In the genomic region with DNA sequence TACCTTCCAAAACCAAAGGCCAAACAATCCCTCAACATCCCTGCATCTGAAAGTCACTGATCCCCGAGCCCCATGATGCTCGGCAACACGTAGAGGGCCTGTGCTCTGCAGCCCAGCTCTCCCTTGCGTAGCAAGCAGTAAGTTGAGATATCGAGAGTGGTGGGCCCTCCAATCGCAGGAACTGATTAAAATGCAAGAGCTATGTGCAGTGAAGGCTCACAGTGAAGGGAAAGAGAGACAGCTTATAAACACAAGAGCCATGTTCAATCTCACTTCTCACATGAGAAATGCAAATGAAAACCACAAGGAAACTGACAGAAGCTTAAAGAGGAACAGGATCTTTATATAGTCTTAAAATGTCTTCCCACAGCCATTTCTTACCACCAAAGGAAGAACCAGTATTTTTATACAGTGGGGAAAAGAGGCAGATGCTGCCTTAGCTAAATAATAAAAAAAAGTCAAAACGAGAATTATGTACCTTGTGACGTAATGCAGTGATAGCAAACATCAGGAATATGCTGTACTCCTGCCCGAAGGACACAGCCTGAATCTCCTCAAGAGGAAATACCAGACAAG, we compare ENCODE assay signal across 12 cellular contexts. TPM values are rescaled to one million over a fixed set of nuclear protein-coding genes. Genes with fewer than 3 reads are reported as not detected.
A peak's percentile ranks its signal among the peaks of the same experiment; 100 is the strongest.
DNase-seq lines count a peak whose midpoint lies in the region; ATAC-seq and TF ChIP-seq lines count a peak whose summit lies in the region.
"Had no signal": no experiment of that assay in that cellular context is flagged by ENCODE, and none has a peak within 500 bp of the region (broad histone marks: within the 10 kb centered on the region; RNA-seq: fewer than 3 reads in every experiment).

No MANE protein-coding gene starts in this region.

- no peak overlapping the region for H3K27ac ChIP-seq in CD4-positive, alpha-beta T cell (ENCODE audit: low read depth, low read length)
- H3K27ac ChIP-seq: cardiac muscle cell had no signal

- H3K36me3 Mint-ChIP-seq in CD4-positive, alpha-beta T cell (ENCODE audit: low read depth) = peaks cover 55% of the 10 kb centered on the region
- H3K36me3 Mint-ChIP-seq in activated CD4-positive, alpha-beta memory T cell treated with anti-CD3 and anti-CD28 coated beads, Interleukin-2, amount 10 ng/mL, durations not matched to agents 7 days and 5 days (ENCODE audit: low read depth) = peaks cover 57% of the 10 kb centered on the region
- H3K36me3 Mint-ChIP-seq in HFFc6 (ENCODE audit: low read depth) = peaks cover 11% of the 10 kb centered on the region

- H3K9me3 Mint-ChIP-seq in CD4-positive, alpha-beta T cell = no peaks in the 10 kb centered on the region
- H3K9me3 Mint-ChIP-seq in activated CD4-positive, alpha-beta memory T cell treated with anti-CD3 and anti-CD28 coated beads, Interleukin-2, amount 10 ng/mL, durations not matched to agents 7 days and 5 days = no peaks in the 10 kb centered on the region
- H3K9me3 Mint-ChIP-seq in HFFc6 = no peaks in the 10 kb centered on the region

- no peaks in the 10 kb centered on the region for H3K27me3 ChIP-seq in CD4-positive, alpha-beta T cell (ENCODE audit: control insufficient read depth, insufficient read depth, low read length)
- H3K27me3 ChIP-seq: cardiac muscle cell had no signal

- peak overlapping the region; percentile 63 for H3K27ac Mint-ChIP-seq in CD4-positive, alpha-beta T cell
- peak overlapping the region; percentile 28 for H3K27ac Mint-ChIP-seq in activated CD4-positive, alpha-beta memory T cell treated with anti-CD3 and anti-CD28 coated beads, Interleukin-2, amount 10 ng/mL, durations not matched to agents 7 days and 5 days
- no peak overlapping the region for H3K27ac Mint-ChIP-seq in HFFc6

- peaks cover 19% of the 10 kb centered on the region for H3K4me1 Mint-ChIP-seq in CD4-positive, alpha-beta T cell (ENCODE audit: low read depth)
- peaks cover 27% of the 10 kb centered on the region for H3K4me1 Mint-ChIP-seq in activated CD4-positive, alpha-beta memory T cell treated with anti-CD3 and anti-CD28 coated beads, Interleukin-2, amount 10 ng/mL, durations not matched to agents 7 days and 5 days
- H3K4me1 Mint-ChIP-seq in HFFc6 (ENCODE audit: low read depth) = no peaks in the 10 kb centered on the region

- intact Hi-C loops in CD4-positive, alpha-beta T cell (cut with DNase I, micrococcal nuclease) = no loop called here
- intact Hi-C loops in lower leg skin (cut with DNase I; ENCODE audit: low total_unique reads) = no loop called here

- no peak for ATAC-seq in CD4-positive, alpha-beta T cell (ENCODE audit: poor library complexity)
- ATAC-seq in GM19372 (IDR thresholded peaks at IDR 0.05; ENCODE audit: low read depth, unreplicated experiment) (peak; percentile 69), HG03175 (IDR thresholded peaks at IDR 0.05; ENCODE audit: unreplicated experiment) (peak; percentile 79)
- ATAC-seq: Panc1 had no signal

- no peaks in the 10 kb centered on the region for H3K9me3 ChIP-seq in CD4-positive, alpha-beta T cell (ENCODE audit: control insufficient read depth, low read length)

- no peak for TF ChIP-seq CTCF in CD4-positive, alpha-beta T cell (IDR thresholded peaks at IDR 0.05)
- TF ChIP-seq CTCF in HFFc6 (IDR thresholded peaks at IDR 0.05) (no peak), lower leg skin (IDR thresholded peaks at IDR 0.05) (no peak)

- no peaks in the 10 kb centered on the region for H3K27me3 Mint-ChIP-seq in CD4-positive, alpha-beta T cell
- no peaks in the 10 kb centered on the region for H3K27me3 Mint-ChIP-seq in activated CD4-positive, alpha-beta memory T cell treated with anti-CD3 and anti-CD28 coated beads, Interleukin-2, amount 10 ng/mL, durations not matched to agents 7 days and 5 days
- no peaks in the 10 kb centered on the region for H3K27me3 Mint-ChIP-seq in HFFc6 (ENCODE audit: insufficient read depth)

- CTCF ChIA-PET in CD4-positive, alpha-beta T cell (lab: Charles Lee) = no interaction called here
- CTCF ChIA-PET in activated CD4-positive, alpha-beta memory T cell treated with anti-CD3 and anti-CD28 coated beads, Interleukin-2, amount 10 ng/mL, durations not matched to agents 7 days and 5 days (lab: Charles Lee) = no interaction called here

- DNase-seq in CD4-positive, alpha-beta T cell = no peak
- no peak for DNase-seq in activated CD4-positive, alpha-beta memory T cell treated with anti-CD3 and anti-CD28 coated beads, Interleukin-2, amount 10 ng/mL, durations not matched to agents 7 days and 5 days
- DNase-seq in NCI-H146 (lab: John Stamatoyannopoulos, UW) (no peak), HFFc6 (no peak), NCI-H774 (lab: John Stamatoyannopoulos, UW) (no peak), lower leg skin (ENCODE audit: low spot score in 2 of 2) (no peak)

- 87 to 90% methylated on average over 9 of the region's 9 CpGs for WGBS in lower leg skin, 2 donors

- POLR2A ChIA-PET in CD4-positive, alpha-beta T cell (lab: Charles Lee) = interaction anchor here (0.6 to 1.0 kb wide), 2 partner anchors 9 to 619 kb away, joined by 3 to 4 read pairs; no protein-coding TSS in a partner anchor
- POLR2A ChIA-PET in activated CD4-positive, alpha-beta memory T cell treated with anti-CD3 and anti-CD28 coated beads, Interleukin-2, amount 10 ng/mL, durations not matched to agents 7 days and 5 days (lab: Charles Lee) = interaction anchor here (0.8 to 1.8 kb wide), 2 partner anchors 10 to 27 kb away, joined by 3 to 7 read pairs; partner anchors contain the start of gene SETX

- H3K4me3 Mint-ChIP-seq in CD4-positive, alpha-beta T cell = no peak overlapping the region
- H3K4me3 Mint-ChIP-seq in activated CD4-positive, alpha-beta memory T cell treated with anti-CD3 and anti-CD28 coated beads, Interleukin-2, amount 10 ng/mL, durations not matched to agents 7 days and 5 days = no peak overlapping the region
- H3K4me3 Mint-ChIP-seq in HFFc6 = no peak overlapping the region

- no peak overlapping the region for H3K4me3 ChIP-seq in lower leg skin (ENCODE audit: low read depth, poor library complexity, severe bottlenecking)
- H3K4me3 ChIP-seq: cardiac muscle cell had no signal

- no peak for TF ChIP-seq POLR2A in lower leg skin (IDR thresholded peaks at IDR 0.05)

RNA-seq across cellular contexts. Expression of gene TTF1, which starts 24.6 kb away (rescaled TPM):
- 10 to 100 TPM; 12.4 to 12.8 TPM for total RNA-seq in CD4-positive, alpha-beta T cell
- total RNA-seq in activated CD4-positive, alpha-beta memory T cell treated with anti-CD3 and anti-CD28 coated beads, Interleukin-2, amount 10 ng/mL, durations not matched to agents 7 days and 5 days = 10 to 100 TPM; 24.5 to 26.1 TPM
- 10 to 100 TPM in 4 of 6 experiments, 1 to 10 TPM in 2; 8.5 to 11.7 (median 10.4) TPM for total RNA-seq in HFFc6 (2021; fragmentation: NEBNext Ultra II Directional; extraction: Animal tissue kit (Norgen Biotek cat#: 25700))
- total RNA-seq in lower leg skin = 10 to 100 TPM in 3 of 4 donors, 1 to 10 TPM in 1; 9.3 to 12.2 (median 10.7) TPM

RNA-seq across cellular contexts. Expression of gene SETX, which starts 27.3 kb away (rescaled TPM):
- 10 to 100 TPM; 36.1 to 37.7 TPM for total RNA-seq in CD4-positive, alpha-beta T cell
- 10 to 100 TPM; 63.7 to 69.4 TPM for total RNA-seq in activated CD4-positive, alpha-beta memory T cell treated with anti-CD3 and anti-CD28 coated beads, Interleukin-2, amount 10 ng/mL, durations not matched to agents 7 days and 5 days
- 10 to 100 TPM; 14.9 to 18.7 (median 17.7) TPM for total RNA-seq in HFFc6 (2021; fragmentation: NEBNext Ultra II Directional; extraction: Animal tissue kit (Norgen Biotek cat#: 25700))
- total RNA-seq in lower leg skin = 10 to 100 TPM; 32.8 to 38.7 (median 35.9) TPM

RNA-seq across cellular contexts. Expression of gene CFAP77, which starts 28.0 kb away (rescaled TPM):
- total RNA-seq in CD4-positive, alpha-beta T cell = not detected
- total RNA-seq in activated CD4-positive, alpha-beta memory T cell treated with anti-CD3 and anti-CD28 coated beads, Interleukin-2, amount 10 ng/mL, durations not matched to agents 7 days and 5 days = not detected
- total RNA-seq in HFFc6 (2021; fragmentation: NEBNext Ultra II Directional; extraction: Animal tissue kit (Norgen Biotek cat#: 25700)) = not detected
- not detected for total RNA-seq in lower leg skin
- total RNA-seq: myocyte, subcutaneous adipose tissue had no signal
